In genomic region chr14:105228562-105228961, GRCh38 we compare ENCODE assay signal across 28 cellular contexts.
"Had no signal": no experiment of that assay in that cellular context is flagged by ENCODE, and none has a peak within 500 bp of the region (broad histone marks: within the 10 kb centered on the region; RNA-seq: fewer than 3 reads in every experiment).

No MANE protein-coding gene starts in this region.

- H3K36me3 ChIP-seq: colonic mucosa had no signal

- H3K4me3 Mint-ChIP-seq: activated CD4-positive, alpha-beta memory T cell treated with anti-CD3 and anti-CD28 coated beads for 36 hours; activated CD4-positive, alpha-beta T cell treated with anti-CD3 and anti-CD28 coated beads, Interleukin-2, amount 10 ng/mL, durations not matched to agents 24 days and 14 days; activated naive CD4-positive, alpha-beta T cell treated with anti-CD3 and anti-CD28 coated beads for 36 hours; activated naive CD8-positive, alpha-beta T cell treated with anti-CD3 and anti-CD28 coated beads for 36 hours; activated T-helper 1 cell treated with anti-CD3 and anti-CD28 coated beads, Interleukin-12 subunit alpha, Interleukin-12 subunit beta, Interleukin-2, Interleukin-4 antibody, amounts not matched to agents 30 ng/mL and 10 ng/mL and 1 ng/mL, durations not matched to agents 14 hours and 24 hours and 36 hours had no signal

- ATAC-seq: body of pancreas, foreskin keratinocyte, left colon, psoas muscle, SK-N-SH treated with all-trans-retinoic acid at 6 μM for 48 hours had no signal

- H3K27ac Mint-ChIP-seq: activated CD4-positive, alpha-beta memory T cell treated with anti-CD3 and anti-CD28 coated beads for 36 hours; activated CD4-positive, alpha-beta T cell treated with anti-CD3 and anti-CD28 coated beads, Interleukin-2, amount 10 ng/mL, durations not matched to agents 24 days and 14 days; activated naive CD4-positive, alpha-beta T cell treated with anti-CD3 and anti-CD28 coated beads for 36 hours; activated naive CD8-positive, alpha-beta T cell treated with anti-CD3 and anti-CD28 coated beads for 36 hours; activated T-helper 1 cell treated with anti-CD3 and anti-CD28 coated beads, Interleukin-12 subunit alpha, Interleukin-12 subunit beta, Interleukin-2, Interleukin-4 antibody, amounts not matched to agents 30 ng/mL and 10 ng/mL and 1 ng/mL, durations not matched to agents 14 hours and 24 hours and 36 hours had no signal

- H3K9me3 ChIP-seq: adrenal gland, body of pancreas, colonic mucosa, esophagus muscularis mucosa, lower lobe of right lung, psoas muscle, transverse colon had no signal

- FAIRE-seq: urothelium cell line had no signal

- H3K4me3 ChIP-seq: adrenal gland, body of pancreas, colonic mucosa, esophagus muscularis mucosa, lower lobe of right lung, psoas muscle, spleen, transverse colon had no signal

- H3K4me1 Mint-ChIP-seq: activated CD4-positive, alpha-beta T cell treated with anti-CD3 and anti-CD28 coated beads, Interleukin-2, amount 10 ng/mL, durations not matched to agents 24 days and 14 days had no signal

- H3K9ac ChIP-seq: parathyroid adenoma had no signal

- DNase-seq: activated CD4-positive, alpha-beta memory T cell treated with anti-CD3 and anti-CD28 coated beads for 36 hours; activated CD4-positive, alpha-beta T cell treated with anti-CD3 and anti-CD28 coated beads, Interleukin-2, amount 10 ng/mL, durations not matched to agents 24 days and 14 days; activated CD4-positive, CD25-positive, alpha-beta regulatory T cell treated with anti-CD3 and anti-CD28 coated beads, Interleukin-2, amount 50 U/mL, for 72 hours; activated CD8-positive, alpha-beta memory T cell treated with anti-CD3 and anti-CD28 coated beads, Interleukin-2, amount 50 U/mL, for 4 hours; activated effector memory CD4-positive, alpha-beta T cell treated with anti-CD3 and anti-CD28 coated beads, Interleukin-2, amount 50 U/mL, for 16 hours; activated naive CD4-positive, alpha-beta T cell treated with anti-CD3 and anti-CD28 coated beads for 36 hours; activated naive CD8-positive, alpha-beta T cell treated with anti-CD3 and anti-CD28 coated beads for 36 hours; activated T-cell treated with anti-CD3 and anti-CD28 coated beads, Interleukin-2, amount 50 U/mL, for 1 hour; adrenal gland; aorta; body of pancreas; cerebellar nuclear complex; colonic mucosa; foreskin keratinocyte; islet precursor cell; left colon; lower lobe of right lung; mesendoderm; nucleus accumbens; psoas muscle; stimulated activated naive CD4-positive, alpha-beta T cell; transverse colon had no signal

- H3K27ac ChIP-seq: adrenal gland, body of pancreas, colonic mucosa, esophagus muscularis mucosa, foreskin keratinocyte, lower lobe of right lung, parathyroid adenoma, psoas muscle, transverse colon had no signal

- H3K27me3 ChIP-seq: adrenal gland, body of pancreas, colonic mucosa, esophagus muscularis mucosa, foreskin keratinocyte, spleen, transverse colon had no signal

- H3K27me3 Mint-ChIP-seq: activated CD4-positive, alpha-beta memory T cell treated with anti-CD3 and anti-CD28 coated beads for 36 hours; activated CD4-positive, alpha-beta T cell treated with anti-CD3 and anti-CD28 coated beads, Interleukin-2, amount 10 ng/mL, durations not matched to agents 24 days and 14 days; activated naive CD8-positive, alpha-beta T cell treated with anti-CD3 and anti-CD28 coated beads for 36 hours had no signal

- H3K9me3 Mint-ChIP-seq: activated CD4-positive, alpha-beta memory T cell treated with anti-CD3 and anti-CD28 coated beads for 36 hours; activated CD4-positive, alpha-beta T cell treated with anti-CD3 and anti-CD28 coated beads, Interleukin-2, amount 10 ng/mL, durations not matched to agents 24 days and 14 days; activated naive CD4-positive, alpha-beta T cell treated with anti-CD3 and anti-CD28 coated beads for 36 hours; activated naive CD8-positive, alpha-beta T cell treated with anti-CD3 and anti-CD28 coated beads for 36 hours; activated T-helper 1 cell treated with anti-CD3 and anti-CD28 coated beads, Interleukin-12 subunit alpha, Interleukin-12 subunit beta, Interleukin-2, Interleukin-4 antibody, amounts not matched to agents 30 ng/mL and 10 ng/mL and 1 ng/mL, durations not matched to agents 14 hours and 24 hours and 36 hours had no signal

- H3K4me1 ChIP-seq: adrenal gland, body of pancreas, colonic mucosa, esophagus muscularis mucosa, foreskin keratinocyte, lower lobe of right lung, parathyroid adenoma, psoas muscle, transverse colon had no signal

- H3K36me3 Mint-ChIP-seq: activated naive CD8-positive, alpha-beta T cell treated with anti-CD3 and anti-CD28 coated beads for 36 hours had no signal
